Comparison of ENCODE assay signal across 1 cellular context in the genomic region with DNA sequence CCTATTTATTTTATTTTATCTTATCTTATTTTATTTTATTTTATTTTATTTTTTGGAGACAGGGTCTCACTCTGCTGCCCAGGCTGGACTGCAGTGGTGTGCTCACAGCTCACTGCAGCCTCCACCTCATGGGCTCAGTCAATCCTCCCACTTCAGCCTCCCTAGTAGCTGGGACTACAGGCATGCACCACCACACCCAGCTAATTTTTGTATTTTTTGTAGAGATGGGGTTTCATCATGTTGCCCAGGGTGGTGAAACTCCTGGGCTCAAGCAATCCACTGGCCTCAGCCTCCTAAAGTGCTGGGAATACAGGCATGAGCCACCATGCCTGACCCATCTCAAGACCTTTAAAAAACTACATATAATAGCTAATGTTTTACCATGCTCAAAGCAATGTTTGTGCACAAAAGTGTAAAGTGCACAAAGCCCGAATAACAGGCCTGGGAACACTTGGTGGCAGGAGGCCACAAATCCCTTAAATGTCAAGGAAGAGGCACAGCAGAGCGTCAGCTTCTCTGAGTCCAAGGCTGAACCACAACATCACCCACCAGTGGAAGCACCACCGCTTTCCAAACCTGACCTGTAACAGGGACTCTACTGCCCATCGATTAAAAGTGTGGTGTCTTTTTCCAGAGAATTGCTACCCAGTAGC.
A peak's percentile ranks its signal among the peaks of the same experiment; 100 is the strongest.
TF ChIP-seq lines count a peak whose summit lies in the region.

No MANE protein-coding gene starts in this region.

TF ChIP-seq in HepG2, 621 proteins besides CTCF, POLR2A, EP300 and RAD21 (continued from another document and continues in another):
- TF ChIP-seq, protein P1, sequence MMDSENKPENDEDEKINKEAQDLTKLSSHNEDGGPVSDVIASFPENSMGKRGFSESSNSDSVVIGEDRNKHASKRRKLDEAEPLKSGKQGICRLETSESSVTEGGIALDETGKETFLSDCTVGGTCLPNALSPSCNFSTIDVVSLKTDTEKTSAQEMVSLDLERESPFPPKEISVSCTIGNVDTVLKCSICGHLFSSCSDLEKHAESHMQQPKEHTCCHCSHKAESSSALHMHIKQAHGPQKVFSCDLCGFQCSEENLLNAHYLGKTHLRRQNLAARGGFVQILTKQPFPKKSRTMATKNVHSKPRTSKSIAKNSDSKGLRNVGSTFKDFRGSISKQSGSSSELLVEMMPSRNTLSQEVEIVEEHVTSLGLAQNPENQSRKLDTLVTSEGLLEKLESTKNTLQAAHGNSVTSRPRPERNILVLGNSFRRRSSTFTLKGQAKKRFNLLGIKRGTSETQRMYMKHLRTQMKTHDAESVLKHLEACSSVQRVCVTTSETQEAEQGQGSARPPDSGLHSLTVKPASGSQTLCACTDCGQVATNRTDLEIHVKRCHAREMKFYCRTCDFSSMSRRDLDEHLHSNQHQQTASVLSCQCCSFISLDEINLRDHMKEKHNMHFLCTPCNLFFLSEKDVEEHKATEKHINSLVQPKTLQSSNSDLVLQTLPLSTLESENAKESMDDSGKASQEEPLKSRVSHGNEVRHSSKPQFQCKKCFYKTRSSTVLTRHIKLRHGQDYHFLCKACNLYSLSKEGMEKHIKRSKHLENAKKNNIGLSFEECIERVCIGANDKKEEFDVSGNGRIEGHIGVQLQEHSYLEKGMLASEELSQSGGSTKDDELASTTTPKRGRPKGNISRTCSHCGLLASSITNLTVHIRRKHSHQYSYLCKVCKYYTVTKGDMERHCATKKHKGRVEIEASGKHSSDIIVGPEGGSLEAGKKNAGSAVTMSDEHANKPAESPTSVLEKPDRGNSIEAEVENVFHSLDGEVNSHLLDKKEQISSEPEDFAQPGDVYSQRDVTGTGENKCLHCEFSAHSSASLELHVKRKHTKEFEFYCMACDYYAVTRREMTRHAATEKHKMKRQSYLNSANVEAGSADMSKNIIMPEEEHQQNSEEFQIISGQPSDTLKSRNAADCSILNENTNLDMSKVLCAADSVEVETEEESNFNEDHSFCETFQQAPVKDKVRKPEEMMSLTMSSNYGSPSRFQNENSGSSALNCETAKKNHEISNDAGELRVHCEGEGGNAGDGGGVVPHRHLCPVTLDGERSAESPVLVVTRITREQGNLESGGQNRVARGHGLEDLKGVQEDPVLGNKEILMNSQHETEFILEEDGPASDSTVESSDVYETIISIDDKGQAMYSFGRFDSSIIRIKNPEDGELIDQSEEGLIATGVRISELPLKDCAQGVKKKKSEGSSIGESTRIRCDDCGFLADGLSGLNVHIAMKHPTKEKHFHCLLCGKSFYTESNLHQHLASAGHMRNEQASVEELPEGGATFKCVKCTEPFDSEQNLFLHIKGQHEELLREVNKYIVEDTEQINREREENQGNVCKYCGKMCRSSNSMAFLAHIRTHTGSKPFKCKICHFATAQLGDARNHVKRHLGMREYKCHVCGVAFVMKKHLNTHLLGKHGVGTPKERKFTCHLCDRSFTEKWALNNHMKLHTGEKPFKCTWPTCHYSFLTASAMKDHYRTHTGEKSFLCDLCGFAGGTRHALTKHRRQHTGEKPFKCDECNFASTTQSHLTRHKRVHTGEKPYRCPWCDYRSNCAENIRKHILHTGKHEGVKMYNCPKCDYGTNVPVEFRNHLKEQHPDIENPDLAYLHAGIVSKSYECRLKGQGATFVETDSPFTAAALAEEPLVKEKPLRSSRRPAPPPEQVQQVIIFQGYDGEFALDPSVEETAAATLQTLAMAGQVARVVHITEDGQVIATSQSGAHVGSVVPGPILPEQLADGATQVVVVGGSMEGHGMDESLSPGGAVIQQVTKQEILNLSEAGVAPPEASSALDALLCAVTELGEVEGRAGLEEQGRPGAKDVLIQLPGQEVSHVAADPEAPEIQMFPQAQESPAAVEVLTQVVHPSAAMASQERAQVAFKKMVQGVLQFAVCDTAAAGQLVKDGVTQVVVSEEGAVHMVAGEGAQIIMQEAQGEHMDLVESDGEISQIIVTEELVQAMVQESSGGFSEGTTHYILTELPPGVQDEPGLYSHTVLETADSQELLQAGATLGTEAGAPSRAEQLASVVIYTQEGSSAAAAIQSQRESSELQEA (CRISPR knock-in tag; IDR thresholded peaks at IDR 0.05; ENCODE audit: not compliant biosample characterization), result no peak
- TF ChIP-seq HOXA3 (CRISPR knock-in tag; IDR thresholded peaks at IDR 0.05), result 0 out of 2 replicates have a peak, but pooled peaks have one; percentile 53
- peak; percentile 71; the same call in 1 of the 2 replicates for TF ChIP-seq ZFX (CRISPR knock-in tag; IDR thresholded peaks at IDR 0.05; ENCODE audit: low read depth)
- no peak for TF ChIP-seq RBFOX2 (IDR thresholded peaks at IDR 0.05; ENCODE audit: low read depth, low read length)
- TF ChIP-seq PAF1 (CRISPR knock-in tag; IDR thresholded peaks at IDR 0.05), result no peak
- TF ChIP-seq, protein P2, sequence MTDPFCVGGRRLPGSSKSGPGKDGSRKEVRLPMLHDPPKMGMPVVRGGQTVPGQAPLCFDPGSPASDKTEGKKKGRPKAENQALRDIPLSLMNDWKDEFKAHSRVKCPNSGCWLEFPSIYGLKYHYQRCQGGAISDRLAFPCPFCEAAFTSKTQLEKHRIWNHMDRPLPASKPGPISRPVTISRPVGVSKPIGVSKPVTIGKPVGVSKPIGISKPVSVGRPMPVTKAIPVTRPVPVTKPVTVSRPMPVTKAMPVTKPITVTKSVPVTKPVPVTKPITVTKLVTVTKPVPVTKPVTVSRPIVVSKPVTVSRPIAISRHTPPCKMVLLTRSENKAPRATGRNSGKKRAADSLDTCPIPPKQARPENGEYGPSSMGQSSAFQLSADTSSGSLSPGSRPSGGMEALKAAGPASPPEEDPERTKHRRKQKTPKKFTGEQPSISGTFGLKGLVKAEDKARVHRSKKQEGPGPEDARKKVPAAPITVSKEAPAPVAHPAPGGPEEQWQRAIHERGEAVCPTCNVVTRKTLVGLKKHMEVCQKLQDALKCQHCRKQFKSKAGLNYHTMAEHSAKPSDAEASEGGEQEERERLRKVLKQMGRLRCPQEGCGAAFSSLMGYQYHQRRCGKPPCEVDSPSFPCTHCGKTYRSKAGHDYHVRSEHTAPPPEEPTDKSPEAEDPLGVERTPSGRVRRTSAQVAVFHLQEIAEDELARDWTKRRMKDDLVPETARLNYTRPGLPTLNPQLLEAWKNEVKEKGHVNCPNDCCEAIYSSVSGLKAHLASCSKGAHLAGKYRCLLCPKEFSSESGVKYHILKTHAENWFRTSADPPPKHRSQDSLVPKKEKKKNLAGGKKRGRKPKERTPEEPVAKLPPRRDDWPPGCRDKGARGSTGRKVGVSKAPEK (CRISPR knock-in tag; IDR thresholded peaks at IDR 0.05; ENCODE audit: borderline replicate concordance), result no peak; the same call in 1 of the 2 replicates
- TF ChIP-seq, protein P3, sequence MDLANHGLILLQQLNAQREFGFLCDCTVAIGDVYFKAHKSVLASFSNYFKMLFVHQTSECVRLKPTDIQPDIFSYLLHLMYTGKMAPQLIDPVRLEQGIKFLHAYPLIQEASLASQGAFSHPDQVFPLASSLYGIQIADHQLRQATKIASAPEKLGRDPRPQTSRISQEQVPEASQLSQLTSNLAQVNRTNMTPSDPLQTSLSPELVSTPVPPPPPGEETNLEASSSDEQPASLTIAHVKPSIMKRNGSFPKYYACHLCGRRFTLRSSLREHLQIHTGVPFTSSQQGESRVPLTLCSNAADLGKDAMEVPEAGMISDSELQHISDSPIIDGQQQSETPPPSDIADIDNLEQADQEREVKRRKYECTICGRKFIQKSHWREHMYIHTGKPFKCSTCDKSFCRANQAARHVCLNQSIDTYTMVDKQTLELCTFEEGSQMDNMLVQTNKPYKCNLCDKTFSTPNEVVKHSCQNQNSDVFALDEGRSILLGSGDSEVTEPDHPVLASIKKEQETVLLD (CRISPR knock-in tag; IDR thresholded peaks at IDR 0.05; ENCODE audit: low read depth), result no peak
- TF ChIP-seq ZBTB1 (CRISPR knock-in tag; IDR thresholded peaks at IDR 0.05; ENCODE audit: borderline replicate concordance), result no peak
- peak; percentile 73 for TF ChIP-seq ZNF121 (CRISPR knock-in tag; IDR thresholded peaks at IDR 0.05)
- TF ChIP-seq, protein P4, sequence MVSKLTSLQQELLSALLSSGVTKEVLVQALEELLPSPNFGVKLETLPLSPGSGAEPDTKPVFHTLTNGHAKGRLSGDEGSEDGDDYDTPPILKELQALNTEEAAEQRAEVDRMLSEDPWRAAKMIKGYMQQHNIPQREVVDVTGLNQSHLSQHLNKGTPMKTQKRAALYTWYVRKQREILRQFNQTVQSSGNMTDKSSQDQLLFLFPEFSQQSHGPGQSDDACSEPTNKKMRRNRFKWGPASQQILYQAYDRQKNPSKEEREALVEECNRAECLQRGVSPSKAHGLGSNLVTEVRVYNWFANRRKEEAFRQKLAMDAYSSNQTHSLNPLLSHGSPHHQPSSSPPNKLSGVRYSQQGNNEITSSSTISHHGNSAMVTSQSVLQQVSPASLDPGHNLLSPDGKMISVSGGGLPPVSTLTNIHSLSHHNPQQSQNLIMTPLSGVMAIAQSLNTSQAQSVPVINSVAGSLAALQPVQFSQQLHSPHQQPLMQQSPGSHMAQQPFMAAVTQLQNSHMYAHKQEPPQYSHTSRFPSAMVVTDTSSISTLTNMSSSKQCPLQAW (CRISPR knock-in tag; IDR thresholded peaks at IDR 0.05), result peak; percentile 37; the same call in 1 of the 2 replicates
- TF ChIP-seq KDM1A (CRISPR knock-in tag; IDR thresholded peaks at IDR 0.05), result no peak
- TF ChIP-seq RNF219 (CRISPR knock-in tag; IDR thresholded peaks at IDR 0.05), result no peak
- TF ChIP-seq ZBTB43 (CRISPR knock-in tag; conservative IDR thresholded peaks at IDR 0.05), result peak; percentile 97
- TF ChIP-seq SIN3A (IDR thresholded peaks at IDR 0.05; ENCODE audit: borderline replicate concordance, low read depth, low read length), result no peak
- TF ChIP-seq ZNF547 (CRISPR knock-in tag; IDR thresholded peaks at IDR 0.05), result no peak
- no peak for TF ChIP-seq ZNF260 (CRISPR knock-in tag; IDR thresholded peaks at IDR 0.05; ENCODE audit: borderline replicate concordance, low read depth)
- no peak for TF ChIP-seq ZNF674 (CRISPR knock-in tag; IDR thresholded peaks at IDR 0.05; ENCODE audit: low read depth)
- TF ChIP-seq ZNF879 (CRISPR knock-in tag; IDR thresholded peaks at IDR 0.05), result no peak
- TF ChIP-seq, protein P5, sequence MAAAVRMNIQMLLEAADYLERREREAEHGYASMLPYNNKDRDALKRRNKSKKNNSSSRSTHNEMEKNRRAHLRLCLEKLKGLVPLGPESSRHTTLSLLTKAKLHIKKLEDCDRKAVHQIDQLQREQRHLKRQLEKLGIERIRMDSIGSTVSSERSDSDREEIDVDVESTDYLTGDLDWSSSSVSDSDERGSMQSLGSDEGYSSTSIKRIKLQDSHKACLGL (CRISPR knock-in tag; IDR thresholded peaks at IDR 0.05), result no peak
- TF ChIP-seq SKI (IDR thresholded peaks at IDR 0.05; ENCODE audit: partially characterized antibody), result no peak
- TF ChIP-seq GLI4 (CRISPR knock-in tag; IDR thresholded peaks at IDR 0.05; ENCODE audit: borderline replicate concordance), result no peak
- no peak for TF ChIP-seq ARNTL (CRISPR knock-in tag; IDR thresholded peaks at IDR 0.05)
- TF ChIP-seq ZNF746 (CRISPR knock-in tag; IDR thresholded peaks at IDR 0.05), result no peak
- TF ChIP-seq ETV5 (CRISPR knock-in tag; IDR thresholded peaks at IDR 0.05; ENCODE audit: borderline replicate concordance), result no peak
- no peak for TF ChIP-seq ZNF788 (CRISPR knock-in tag; IDR thresholded peaks at IDR 0.05; ENCODE audit: borderline replicate concordance)
- TF ChIP-seq POGZ (CRISPR knock-in tag; IDR thresholded peaks at IDR 0.05), result no peak
- TF ChIP-seq ZNF589 (CRISPR knock-in tag; conservative IDR thresholded peaks at IDR 0.05), result no peak
- TF ChIP-seq FOXP1 (IDR thresholded peaks at IDR 0.05), result no peak
- TF ChIP-seq FOXP1 (CRISPR knock-in tag; IDR thresholded peaks at IDR 0.05), result peak; percentile 41; the same call in 1 of the 2 replicates
